ENCODE assay signal across 1 cellular context in the genomic region with DNA sequence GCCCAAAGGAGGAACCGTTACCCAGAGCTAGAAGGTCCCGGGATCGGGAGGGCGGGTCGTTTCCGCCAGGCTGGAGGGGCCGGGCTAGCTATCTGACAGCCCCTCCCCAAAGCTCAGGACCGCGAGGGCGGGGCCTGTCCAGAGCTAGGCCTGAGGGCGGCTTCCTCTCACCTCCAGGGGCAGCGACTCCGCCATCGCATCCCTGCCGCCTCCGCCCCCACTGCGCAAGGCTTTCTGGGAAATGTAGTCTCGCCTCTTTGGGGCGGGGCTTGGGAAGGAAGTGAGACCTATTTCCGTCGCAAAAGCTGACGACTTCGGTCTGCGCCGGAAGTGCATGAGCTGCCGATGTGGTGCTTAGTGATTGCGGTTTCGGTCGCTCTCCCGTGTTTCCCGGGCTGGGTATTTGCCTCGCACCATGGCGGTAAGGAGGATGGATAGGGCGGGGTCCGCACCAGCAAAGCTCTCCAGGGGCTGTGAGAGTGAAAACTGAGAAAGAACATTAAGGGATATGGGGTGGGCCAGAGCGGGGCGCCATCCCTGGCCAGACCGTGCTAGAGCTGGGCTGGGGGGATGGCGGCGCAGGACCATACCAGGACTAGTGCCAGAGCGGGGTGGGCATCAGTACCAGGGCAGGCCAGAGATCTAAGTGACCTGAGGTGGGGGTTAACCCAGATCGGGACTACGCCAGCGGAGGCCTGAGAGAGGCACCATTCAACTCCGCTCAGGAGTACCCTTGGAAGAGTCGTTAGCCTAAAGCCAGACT.
TF ChIP-seq lines count a peak whose summit lies in the region.

A gene (plus strand): TSS at position 327 of the 763 bp plus-strand sequence. CDS start 89 bp downstream, at position 416.

TF ChIP-seq in HepG2, 621 proteins besides CTCF, POLR2A, EP300 and RAD21 (continued from another document and continues in another):
- TF ChIP-seq, protein P1, sequence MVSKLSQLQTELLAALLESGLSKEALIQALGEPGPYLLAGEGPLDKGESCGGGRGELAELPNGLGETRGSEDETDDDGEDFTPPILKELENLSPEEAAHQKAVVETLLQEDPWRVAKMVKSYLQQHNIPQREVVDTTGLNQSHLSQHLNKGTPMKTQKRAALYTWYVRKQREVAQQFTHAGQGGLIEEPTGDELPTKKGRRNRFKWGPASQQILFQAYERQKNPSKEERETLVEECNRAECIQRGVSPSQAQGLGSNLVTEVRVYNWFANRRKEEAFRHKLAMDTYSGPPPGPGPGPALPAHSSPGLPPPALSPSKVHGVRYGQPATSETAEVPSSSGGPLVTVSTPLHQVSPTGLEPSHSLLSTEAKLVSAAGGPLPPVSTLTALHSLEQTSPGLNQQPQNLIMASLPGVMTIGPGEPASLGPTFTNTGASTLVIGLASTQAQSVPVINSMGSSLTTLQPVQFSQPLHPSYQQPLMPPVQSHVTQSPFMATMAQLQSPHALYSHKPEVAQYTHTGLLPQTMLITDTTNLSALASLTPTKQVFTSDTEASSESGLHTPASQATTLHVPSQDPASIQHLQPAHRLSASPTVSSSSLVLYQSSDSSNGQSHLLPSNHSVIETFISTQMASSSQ (IDR thresholded peaks at IDR 0.05; ENCODE audit: low read depth), result no peak
- TF ChIP-seq, protein P1 (CRISPR knock-in tag; IDR thresholded peaks at IDR 0.05; ENCODE audit: borderline replicate concordance), result peak; percentile 89
- TF ChIP-seq YEATS2 (CRISPR knock-in tag; IDR thresholded peaks at IDR 0.05; ENCODE audit: borderline replicate concordance) (peak; percentile 100), ZNF737 (CRISPR knock-in tag; IDR thresholded peaks at IDR 0.05; ENCODE audit: borderline replicate concordance) (0 out of 2 replicates have a peak, but pooled peaks have one; percentile 20), ZNF713 (CRISPR knock-in tag; IDR thresholded peaks at IDR 0.05) (peak; percentile 97; the same call in 1 of the 2 replicates), ZNF367 (CRISPR knock-in tag; IDR thresholded peaks at IDR 0.05; ENCODE audit: borderline replicate concordance) (peak; percentile 66; the same call in 1 of the 2 replicates), FOSL2 (CRISPR knock-in tag; IDR thresholded peaks at IDR 0.05) (peak; percentile 66), SSRP1 (CRISPR knock-in tag; IDR thresholded peaks at IDR 0.05) (no peak), ZNF230 (CRISPR knock-in tag; IDR thresholded peaks at IDR 0.05) (peak; percentile 36; the same call in 1 of the 2 replicates), U2AF2 (IDR thresholded peaks at IDR 0.05; ENCODE audit: low read depth, low read length) (no peak), SP2 (CRISPR knock-in tag; IDR thresholded peaks at IDR 0.05) (peak; percentile 89), NONO (IDR thresholded peaks at IDR 0.05) (no peak), NONO (CRISPR knock-in tag; conservative IDR thresholded peaks at IDR 0.05) (peak; percentile 96), HDAC6 (IDR thresholded peaks at IDR 0.05; ENCODE audit: low read depth, low read length) (no peak), KLF11 (CRISPR knock-in tag; IDR thresholded peaks at IDR 0.05) (peak; percentile 92), SMAD9 (CRISPR knock-in tag; IDR thresholded peaks at IDR 0.05) (no peak), ZNF558 (CRISPR knock-in tag; IDR thresholded peaks at IDR 0.05; ENCODE audit: borderline replicate concordance) (no peak), ZNF747 (CRISPR knock-in tag; IDR thresholded peaks at IDR 0.05; ENCODE audit: borderline replicate concordance) (no peak; the same call in 1 of the 2 replicates), IRF2 (CRISPR knock-in tag; IDR thresholded peaks at IDR 0.05) (peak; percentile 99), RBAK (CRISPR knock-in tag; IDR thresholded peaks at IDR 0.05) (no peak), FOXA1 (IDR thresholded peaks at IDR 0.05) (no peak), FOXA1 (CRISPR knock-in tag; IDR thresholded peaks at IDR 0.05) (no peak; the same call in 1 of the 2 replicates), SRSF9 (IDR thresholded peaks at IDR 0.05; ENCODE audit: borderline replicate concordance, insufficient read depth, low read depth, low read length, poor library complexity, severe bottlenecking) (no peak), ZNF335 (CRISPR knock-in tag; IDR thresholded peaks at IDR 0.05) (peak; percentile 96), ZBTB3 (CRISPR knock-in tag; IDR thresholded peaks at IDR 0.05; ENCODE audit: borderline replicate concordance, low read depth) (peak; percentile 91), MATR3 (CRISPR knock-in tag; IDR thresholded peaks at IDR 0.05) (no peak), HHEX (CRISPR knock-in tag; IDR thresholded peaks at IDR 0.05) (0 out of 2 replicates have a peak, but pooled peaks have one; percentile 31), HMG20A (CRISPR knock-in tag; IDR thresholded peaks at IDR 0.05; ENCODE audit: borderline replicate concordance) (no peak), FOXO1 (CRISPR knock-in tag; IDR thresholded peaks at IDR 0.05) (peak; percentile 67; the same call in 1 of the 2 replicates), NCOR1 (IDR thresholded peaks at IDR 0.05; ENCODE audit: borderline replicate concordance, low read length) (no peak), IRX3 (CRISPR knock-in tag; IDR thresholded peaks at IDR 0.05; ENCODE audit: borderline replicate concordance, low read depth) (no peak), ZNF382 (CRISPR knock-in tag; IDR thresholded peaks at IDR 0.05; ENCODE audit: borderline replicate concordance) (no peak), CEBPG (CRISPR knock-in tag; IDR thresholded peaks at IDR 0.05) (peak; percentile 66), CHD4 (IDR thresholded peaks at IDR 0.05; ENCODE audit: borderline replicate concordance, low read length) (no peak), TMF1 (CRISPR knock-in tag; IDR thresholded peaks at IDR 0.05; ENCODE audit: low read depth) (no peak), POLR2AphosphoS2 (IDR thresholded peaks at IDR 0.05; ENCODE audit: low read depth, low read length) (0 out of 2 replicates have a peak, but pooled peaks have one; percentile 63), SMYD3 (CRISPR knock-in tag; IDR thresholded peaks at IDR 0.05) (no peak; the same call in 1 of the 2 replicates), GATAD2A (CRISPR knock-in tag; IDR thresholded peaks at IDR 0.05) (peak; percentile 80), TEAD2 (CRISPR knock-in tag; IDR thresholded peaks at IDR 0.05) (no peak; the same call in 1 of the 2 replicates), GZF1 (CRISPR knock-in tag; IDR thresholded peaks at IDR 0.05) (no peak), ZNF598 (CRISPR knock-in tag; IDR thresholded peaks at IDR 0.05; ENCODE audit: borderline replicate concordance) (no peak)
- TF ChIP-seq, protein P2, sequence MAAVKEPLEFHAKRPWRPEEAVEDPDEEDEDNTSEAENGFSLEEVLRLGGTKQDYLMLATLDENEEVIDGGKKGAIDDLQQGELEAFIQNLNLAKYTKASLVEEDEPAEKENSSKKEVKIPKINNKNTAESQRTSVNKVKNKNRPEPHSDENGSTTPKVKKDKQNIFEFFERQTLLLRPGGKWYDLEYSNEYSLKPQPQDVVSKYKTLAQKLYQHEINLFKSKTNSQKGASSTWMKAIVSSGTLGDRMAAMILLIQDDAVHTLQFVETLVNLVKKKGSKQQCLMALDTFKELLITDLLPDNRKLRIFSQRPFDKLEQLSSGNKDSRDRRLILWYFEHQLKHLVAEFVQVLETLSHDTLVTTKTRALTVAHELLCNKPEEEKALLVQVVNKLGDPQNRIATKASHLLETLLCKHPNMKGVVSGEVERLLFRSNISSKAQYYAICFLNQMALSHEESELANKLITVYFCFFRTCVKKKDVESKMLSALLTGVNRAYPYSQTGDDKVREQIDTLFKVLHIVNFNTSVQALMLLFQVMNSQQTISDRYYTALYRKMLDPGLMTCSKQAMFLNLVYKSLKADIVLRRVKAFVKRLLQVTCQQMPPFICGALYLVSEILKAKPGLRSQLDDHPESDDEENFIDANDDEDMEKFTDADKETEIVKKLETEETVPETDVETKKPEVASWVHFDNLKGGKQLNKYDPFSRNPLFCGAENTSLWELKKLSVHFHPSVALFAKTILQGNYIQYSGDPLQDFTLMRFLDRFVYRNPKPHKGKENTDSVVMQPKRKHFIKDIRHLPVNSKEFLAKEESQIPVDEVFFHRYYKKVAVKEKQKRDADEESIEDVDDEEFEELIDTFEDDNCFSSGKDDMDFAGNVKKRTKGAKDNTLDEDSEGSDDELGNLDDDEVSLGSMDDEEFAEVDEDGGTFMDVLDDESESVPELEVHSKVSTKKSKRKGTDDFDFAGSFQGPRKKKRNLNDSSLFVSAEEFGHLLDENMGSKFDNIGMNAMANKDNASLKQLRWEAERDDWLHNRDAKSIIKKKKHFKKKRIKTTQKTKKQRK (IDR thresholded peaks at IDR 0.05; ENCODE audit: low read length), result no peak
- TF ChIP-seq, protein P3, sequence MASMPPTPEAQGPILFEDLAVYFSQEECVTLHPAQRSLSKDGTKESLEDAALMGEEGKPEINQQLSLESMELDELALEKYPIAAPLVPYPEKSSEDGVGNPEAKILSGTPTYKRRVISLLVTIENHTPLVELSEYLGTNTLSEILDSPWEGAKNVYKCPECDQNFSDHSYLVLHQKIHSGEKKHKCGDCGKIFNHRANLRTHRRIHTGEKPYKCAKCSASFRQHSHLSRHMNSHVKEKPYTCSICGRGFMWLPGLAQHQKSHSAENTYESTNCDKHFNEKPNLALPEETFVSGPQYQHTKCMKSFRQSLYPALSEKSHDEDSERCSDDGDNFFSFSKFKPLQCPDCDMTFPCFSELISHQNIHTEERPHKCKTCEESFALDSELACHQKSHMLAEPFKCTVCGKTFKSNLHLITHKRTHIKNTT (CRISPR knock-in tag; IDR thresholded peaks at IDR 0.05), result no peak
- TF ChIP-seq, protein P4, sequence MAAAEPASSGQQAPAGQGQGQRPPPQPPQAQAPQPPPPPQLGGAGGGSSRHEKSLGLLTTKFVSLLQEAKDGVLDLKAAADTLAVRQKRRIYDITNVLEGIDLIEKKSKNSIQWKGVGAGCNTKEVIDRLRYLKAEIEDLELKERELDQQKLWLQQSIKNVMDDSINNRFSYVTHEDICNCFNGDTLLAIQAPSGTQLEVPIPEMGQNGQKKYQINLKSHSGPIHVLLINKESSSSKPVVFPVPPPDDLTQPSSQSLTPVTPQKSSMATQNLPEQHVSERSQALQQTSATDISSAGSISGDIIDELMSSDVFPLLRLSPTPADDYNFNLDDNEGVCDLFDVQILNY (CRISPR knock-in tag; conservative IDR thresholded peaks at IDR 0.05), result no peak
- TF ChIP-seq, protein P5, sequence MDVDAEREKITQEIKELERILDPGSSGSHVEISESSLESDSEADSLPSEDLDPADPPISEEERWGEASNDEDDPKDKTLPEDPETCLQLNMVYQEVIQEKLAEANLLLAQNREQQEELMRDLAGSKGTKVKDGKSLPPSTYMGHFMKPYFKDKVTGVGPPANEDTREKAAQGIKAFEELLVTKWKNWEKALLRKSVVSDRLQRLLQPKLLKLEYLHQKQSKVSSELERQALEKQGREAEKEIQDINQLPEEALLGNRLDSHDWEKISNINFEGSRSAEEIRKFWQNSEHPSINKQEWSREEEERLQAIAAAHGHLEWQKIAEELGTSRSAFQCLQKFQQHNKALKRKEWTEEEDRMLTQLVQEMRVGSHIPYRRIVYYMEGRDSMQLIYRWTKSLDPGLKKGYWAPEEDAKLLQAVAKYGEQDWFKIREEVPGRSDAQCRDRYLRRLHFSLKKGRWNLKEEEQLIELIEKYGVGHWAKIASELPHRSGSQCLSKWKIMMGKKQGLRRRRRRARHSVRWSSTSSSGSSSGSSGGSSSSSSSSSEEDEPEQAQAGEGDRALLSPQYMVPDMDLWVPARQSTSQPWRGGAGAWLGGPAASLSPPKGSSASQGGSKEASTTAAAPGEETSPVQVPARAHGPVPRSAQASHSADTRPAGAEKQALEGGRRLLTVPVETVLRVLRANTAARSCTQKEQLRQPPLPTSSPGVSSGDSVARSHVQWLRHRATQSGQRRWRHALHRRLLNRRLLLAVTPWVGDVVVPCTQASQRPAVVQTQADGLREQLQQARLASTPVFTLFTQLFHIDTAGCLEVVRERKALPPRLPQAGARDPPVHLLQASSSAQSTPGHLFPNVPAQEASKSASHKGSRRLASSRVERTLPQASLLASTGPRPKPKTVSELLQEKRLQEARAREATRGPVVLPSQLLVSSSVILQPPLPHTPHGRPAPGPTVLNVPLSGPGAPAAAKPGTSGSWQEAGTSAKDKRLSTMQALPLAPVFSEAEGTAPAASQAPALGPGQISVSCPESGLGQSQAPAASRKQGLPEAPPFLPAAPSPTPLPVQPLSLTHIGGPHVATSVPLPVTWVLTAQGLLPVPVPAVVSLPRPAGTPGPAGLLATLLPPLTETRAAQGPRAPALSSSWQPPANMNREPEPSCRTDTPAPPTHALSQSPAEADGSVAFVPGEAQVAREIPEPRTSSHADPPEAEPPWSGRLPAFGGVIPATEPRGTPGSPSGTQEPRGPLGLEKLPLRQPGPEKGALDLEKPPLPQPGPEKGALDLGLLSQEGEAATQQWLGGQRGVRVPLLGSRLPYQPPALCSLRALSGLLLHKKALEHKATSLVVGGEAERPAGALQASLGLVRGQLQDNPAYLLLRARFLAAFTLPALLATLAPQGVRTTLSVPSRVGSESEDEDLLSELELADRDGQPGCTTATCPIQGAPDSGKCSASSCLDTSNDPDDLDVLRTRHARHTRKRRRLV (CRISPR knock-in tag; IDR thresholded peaks at IDR 0.05), result no peak
- TF ChIP-seq, protein P6, sequence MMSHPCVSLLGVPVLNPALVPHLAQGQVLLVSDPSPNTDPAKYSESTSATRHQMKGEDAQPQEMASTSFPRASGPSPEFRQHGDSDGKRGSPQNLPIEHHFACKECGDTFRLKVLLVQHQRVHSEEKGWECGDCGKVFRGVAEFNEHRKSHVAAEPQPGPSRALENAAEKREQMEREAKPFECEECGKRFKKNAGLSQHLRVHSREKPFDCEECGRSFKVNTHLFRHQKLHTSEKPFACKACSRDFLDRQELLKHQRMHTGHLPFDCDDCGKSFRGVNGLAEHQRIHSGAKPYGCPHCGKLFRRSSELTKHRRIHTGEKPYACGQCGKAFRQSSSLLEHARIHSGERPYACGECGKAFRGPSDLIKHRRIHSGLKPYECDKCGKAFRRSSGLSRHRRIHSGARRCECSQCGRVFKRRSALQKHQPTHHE (CRISPR knock-in tag; IDR thresholded peaks at IDR 0.05; ENCODE audit: borderline replicate concordance), result peak; percentile 90; the same call in 1 of the 2 replicates
- TF ChIP-seq, protein P7, sequence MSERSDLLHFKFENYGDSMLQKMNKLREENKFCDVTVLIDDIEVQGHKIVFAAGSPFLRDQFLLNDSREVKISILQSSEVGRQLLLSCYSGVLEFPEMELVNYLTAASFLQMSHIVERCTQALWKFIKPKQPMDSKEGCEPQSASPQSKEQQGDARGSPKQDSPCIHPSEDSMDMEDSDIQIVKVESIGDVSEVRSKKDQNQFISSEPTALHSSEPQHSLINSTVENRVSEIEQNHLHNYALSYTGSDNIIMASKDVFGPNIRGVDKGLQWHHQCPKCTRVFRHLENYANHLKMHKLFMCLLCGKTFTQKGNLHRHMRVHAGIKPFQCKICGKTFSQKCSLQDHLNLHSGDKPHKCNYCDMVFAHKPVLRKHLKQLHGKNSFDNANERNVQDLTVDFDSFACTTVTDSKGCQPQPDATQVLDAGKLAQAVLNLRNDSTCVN (CRISPR knock-in tag; IDR thresholded peaks at IDR 0.05; ENCODE audit: borderline replicate concordance), result peak; percentile 83
